Comparison of ENCODE assay signal across 2 cellular contexts in genomic region chr6:169250660-169251059, GRCh38.
TF ChIP-seq lines count a peak whose summit lies in the region.

No MANE protein-coding gene starts in this region.

TF ChIP-seq in A549, 52 proteins besides CTCF, POLR2A, EP300 and RAD21 (continued from another document):
- no peak for TF ChIP-seq E2F6 (IDR thresholded peaks at IDR 0.05; ENCODE audit: borderline replicate concordance, low read depth)
- no peak for TF ChIP-seq HOXB5 (CRISPR knock-in tag; IDR thresholded peaks at IDR 0.05)
- no peak for TF ChIP-seq ZC3H11A (IDR thresholded peaks at IDR 0.05)
- TF ChIP-seq USF2 (IDR thresholded peaks at IDR 0.05) = no peak

TF ChIP-seq in IMR-90, 13 proteins besides CTCF, POLR2A, EP300 and RAD21 (continued from another document):
- TF ChIP-seq ELK1 (IDR thresholded peaks at IDR 0.05; ENCODE audit: borderline replicate concordance, low read depth, low read length) = no peak
- TF ChIP-seq SMC3 (IDR thresholded peaks at IDR 0.05; ENCODE audit: low read depth, low read length) = 0 out of 2 replicates have a peak, but pooled peaks have one; percentile 12
- TF ChIP-seq BHLHE40 (IDR thresholded peaks at IDR 0.05; ENCODE audit: low read depth, low read length) = peak; percentile 50; the same call in 1 of the 2 replicates
